ENCODE assay signal across 8 cellular contexts in genomic region chr19:53537523-53538377, GRCh38. TPM values are rescaled to one million over a fixed set of nuclear protein-coding genes. Genes with fewer than 3 reads are reported as not detected.
DNase-seq lines count a peak whose midpoint lies in the region; ATAC-seq and TF ChIP-seq lines count a peak whose summit lies in the region.

Gene ZNF331, plus strand, starts transcription at chr19:53538145. Its CDS starts 31,232 bp downstream, at chr19:53569377.

- 46% methylated on average over 77 of the region's 81 CpGs for WGBS in prostate gland

- H3K4me3 Mint-ChIP-seq in activated naive CD8-positive, alpha-beta T cell treated with anti-CD3 and anti-CD28 coated beads, Interleukin-2, amount 50 U/mL, for 24 hours: peak within 1 kb of the TSS; percentile 92

- peak within 1 kb of the TSS; percentile 89 for H3K27ac ChIP-seq in left ventricle myocardium inferior (replicated peaks)
- peak within 1 kb of the TSS; percentile 82 to 83 for H3K27ac ChIP-seq in prostate gland

- peak; percentile 76 for ATAC-seq in GM19023 (IDR thresholded peaks at IDR 0.05; ENCODE audit: unreplicated experiment)
- peak; percentile 70 for ATAC-seq in HG03432 (IDR thresholded peaks at IDR 0.05; ENCODE audit: unreplicated experiment)
- ATAC-seq in activated naive CD8-positive, alpha-beta T cell treated with anti-CD3 and anti-CD28 coated beads, Interleukin-2, amount 50 U/mL, for 24 hours: peak; percentile 80

- H3K27me3 ChIP-seq in left ventricle myocardium inferior (ENCODE audit: low read depth) (no peaks in the 10 kb centered on the region), prostate gland (replicated peaks; ENCODE audit: insufficient read depth) (no peaks in the 10 kb centered on the region)

- H3K4me1 ChIP-seq in left ventricle myocardium inferior: peaks cover 18% of the 10 kb centered on the region
- H3K4me1 ChIP-seq in prostate gland (replicated peaks): no peaks in the 10 kb centered on the region

- intact Hi-C loops in left ventricle myocardium inferior (cut with micrococcal nuclease): no loop called here
- intact Hi-C loops in prostate gland (cut with DNase I): no loop called here

- TF ChIP-seq CTCF in AG09309 (IDR thresholded peaks at IDR 0.05; ENCODE audit: control insufficient read depth, insufficient read depth, low read depth, low read length, missing control alignments) (peak; percentile 32), left ventricle myocardium inferior (IDR thresholded peaks at IDR 0.05; ENCODE audit: borderline replicate concordance) (peak; percentile 66), prostate gland (IDR thresholded peaks at IDR 0.05) (peak in 2 of 4 experiments; percentile 52 to 76)

- peaks cover 7% of the 10 kb centered on the region for H3K36me3 ChIP-seq in left ventricle myocardium inferior
- no peaks in the 10 kb centered on the region for H3K36me3 ChIP-seq in prostate gland

- H3K27ac Mint-ChIP-seq in activated naive CD8-positive, alpha-beta T cell treated with anti-CD3 and anti-CD28 coated beads, Interleukin-2, amount 50 U/mL, for 24 hours: peak within 1 kb of the TSS; percentile 98

- DNase-seq in AG09309 (ENCODE audit: low read depth) (peak; percentile 39), SK-N-DZ (ENCODE audit: low spot score) (peak; percentile 71), left ventricle myocardium inferior (peak; percentile 80), prostate gland (ENCODE audit: low spot score) (peak; percentile 68), ureter (ENCODE audit: low spot score) (peak; percentile 83)
- peak; percentile 88 for DNase-seq in activated naive CD8-positive, alpha-beta T cell treated with anti-CD3 and anti-CD28 coated beads, Interleukin-2, amount 50 U/mL, for 24 hours

- peak; percentile 69 for TF ChIP-seq POLR2A in prostate gland (IDR thresholded peaks at IDR 0.05)

- H3K27me3 Mint-ChIP-seq in activated naive CD8-positive, alpha-beta T cell treated with anti-CD3 and anti-CD28 coated beads, Interleukin-2, amount 50 U/mL, for 24 hours: peaks cover 3% of the 10 kb centered on the region

- H3K9me3 ChIP-seq in left ventricle myocardium inferior (replicated peaks): no peaks in the 10 kb centered on the region
- H3K9me3 ChIP-seq in prostate gland: no peaks in the 10 kb centered on the region

- peaks cover 41% of the 10 kb centered on the region for H3K4me1 Mint-ChIP-seq in activated naive CD8-positive, alpha-beta T cell treated with anti-CD3 and anti-CD28 coated beads, Interleukin-2, amount 50 U/mL, for 24 hours

- peaks cover 4% of the 10 kb centered on the region for H3K9me3 Mint-ChIP-seq in activated naive CD8-positive, alpha-beta T cell treated with anti-CD3 and anti-CD28 coated beads, Interleukin-2, amount 50 U/mL, for 24 hours

- H3K4me3 ChIP-seq in AG09309 (ENCODE audit: control insufficient read depth, low read depth, low read length) (peak within 1 kb of the TSS; percentile 72), left ventricle myocardium inferior (peak within 1 kb of the TSS; percentile 77), prostate gland (peak within 1 kb of the TSS; percentile 58 to 63)

- peaks cover 69% of the 10 kb centered on the region for H3K36me3 Mint-ChIP-seq in activated naive CD8-positive, alpha-beta T cell treated with anti-CD3 and anti-CD28 coated beads, Interleukin-2, amount 50 U/mL, for 24 hours (ENCODE audit: low read depth)

RNA-seq across cellular contexts. Expression of gene ZNF331, which starts in this region (rescaled TPM):
- 17.5 and 21.5 TPM in 2 replicates for polyA plus RNA-seq in SK-N-DZ (2014; cell fraction: cytosol; rRNA removed)
- polyA plus RNA-seq in SK-N-DZ (2014; cell fraction: nucleus; rRNA removed): 36.6 and 47.3 TPM in 2 replicates
- total RNA-seq in left ventricle myocardium inferior (10.1 TPM), prostate gland (10 to 100 TPM; 30.6 to 39.6 TPM), ureter (23.9 TPM)

Comparison
In these comparisons a context has a peak if more than half of its experiments do, and no peak if none do; other contexts are left out.
1. Peak in every context shown above with its lines: DNase-seq, ATAC-seq, H3K4me3 ChIP-seq and H3K27ac ChIP-seq.